8 cellular contexts compared by ENCODE assay signal in the genomic region with DNA sequence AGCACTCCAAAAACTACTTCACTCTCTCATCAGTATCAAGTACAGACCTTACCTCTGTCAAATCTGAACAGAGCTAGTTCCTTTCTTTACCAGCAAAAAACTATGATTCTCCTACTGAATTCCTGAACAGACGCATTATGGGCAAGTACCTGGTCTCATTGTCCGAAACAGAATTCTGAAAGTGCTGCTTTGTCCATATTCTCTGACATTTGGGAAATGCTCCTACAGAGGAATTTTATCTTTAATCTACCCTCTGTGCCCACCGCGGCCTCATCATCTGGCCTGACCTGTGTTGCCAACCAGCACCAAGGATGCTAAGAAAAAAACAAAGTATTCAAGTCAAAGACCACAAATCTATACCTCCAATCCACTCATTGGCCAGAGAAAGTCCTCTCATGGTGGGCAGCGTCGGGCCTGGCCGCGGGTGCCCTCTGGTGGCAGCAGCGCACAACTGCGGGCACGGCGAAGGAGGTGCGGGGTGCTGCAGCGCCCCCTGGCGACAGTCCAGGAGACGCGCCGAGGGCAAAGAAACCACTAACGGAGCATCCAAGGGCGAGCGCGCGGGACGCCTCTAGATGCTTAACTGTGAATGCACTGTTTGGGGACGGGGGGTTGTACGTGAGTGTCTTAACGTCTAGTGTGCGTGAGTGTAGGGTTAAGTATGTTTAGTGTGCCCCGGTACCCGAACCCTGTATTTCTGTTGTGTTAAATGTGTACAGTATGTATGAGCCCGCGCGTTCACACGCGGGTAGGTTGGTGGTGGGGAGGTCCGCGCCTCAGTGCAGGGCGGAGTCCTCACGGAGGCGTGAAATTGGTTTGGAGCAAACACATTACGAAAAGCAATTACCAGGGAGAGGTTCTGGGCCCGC. TPM values are rescaled to one million over a fixed set of nuclear protein-coding genes. Genes with fewer than 3 reads are reported as not detected.
DNase-seq lines count a peak whose midpoint lies in the region; ATAC-seq, FAIRE-seq and TF ChIP-seq lines count a peak whose summit lies in the region.

No MANE protein-coding gene starts in this region.

- ATAC-seq in A549 (peak; percentile 54 to 80), HG03095 (IDR thresholded peaks at IDR 0.05; ENCODE audit: unreplicated experiment) (peak; percentile 69)

- H3K4me2 ChIP-seq in A549, result 0 out of 3 replicates have a peak overlapping the region, but pooled peaks have one; percentile 11

- peaks cover 9% of the 10 kb centered on the region for H3K4me1 Mint-ChIP-seq in activated CD4-positive, alpha-beta memory T cell treated with anti-CD3 and anti-CD28 coated beads for 36 hours (ENCODE audit: low read depth)
- H3K4me1 Mint-ChIP-seq in mesothelial cell of epicardium, result peaks cover 2% of the 10 kb centered on the region

- no peak for TF ChIP-seq POLR2A in A549 (IDR thresholded peaks at IDR 0.05; ENCODE audit: low read length)

- H3K36me3 Mint-ChIP-seq in activated CD4-positive, alpha-beta memory T cell treated with anti-CD3 and anti-CD28 coated beads for 36 hours, result no peaks in the 10 kb centered on the region
- H3K36me3 Mint-ChIP-seq in mesothelial cell of epicardium, result no peaks in the 10 kb centered on the region

- no peaks in the 10 kb centered on the region for H3K9me3 Mint-ChIP-seq in activated CD4-positive, alpha-beta memory T cell treated with anti-CD3 and anti-CD28 coated beads for 36 hours
- H3K9me3 Mint-ChIP-seq in mesothelial cell of epicardium, result no peaks in the 10 kb centered on the region

- H3K27ac Mint-ChIP-seq in activated CD4-positive, alpha-beta memory T cell treated with anti-CD3 and anti-CD28 coated beads for 36 hours, result no peak overlapping the region
- no peak overlapping the region for H3K27ac Mint-ChIP-seq in mesothelial cell of epicardium

- H3K9me3 ChIP-seq in A549, result no peaks in the 10 kb centered on the region

- H3K4me3 Mint-ChIP-seq in activated CD4-positive, alpha-beta memory T cell treated with anti-CD3 and anti-CD28 coated beads for 36 hours, result no peak overlapping the region
- H3K4me3 Mint-ChIP-seq in mesothelial cell of epicardium, result no peak overlapping the region

- DNase-seq in A549 (ENCODE audit: low read depth in 1 of 2, low spot score in 1 of 2), result peak; percentile 61 to 77
- peak; percentile 94 for DNase-seq in GM13977 (ENCODE audit: low spot score)
- DNase-seq in NCI-H774 (lab: John Stamatoyannopoulos, UW), result peak; percentile 38
- DNase-seq in activated CD4-positive, alpha-beta memory T cell treated with anti-CD3 and anti-CD28 coated beads for 36 hours, result peak; percentile 85
- peak; percentile 76 for DNase-seq in effector CD4-positive, alpha-beta T cell
- DNase-seq in mesothelial cell of epicardium (ENCODE audit: low spot score in 2 of 2, unreplicated experiment in 2 of 2), result peak; percentile 69 to 90
- peak; percentile 72 for DNase-seq in stimulated activated CD8-positive, alpha-beta memory T cell treated with anti-CD3 and anti-CD28 coated beads, Interleukin-2, amount 100 ng/mL, for 48 hours (ENCODE audit: low read depth in 2 of 2)

- H3K4me1 ChIP-seq in A549, result no peaks in the 10 kb centered on the region

- WGBS in A549 (ENCODE audit: missing lambda C conversion rate), result 19% methylated on average over 42 of the region's 42 CpGs

- no peak overlapping the region for H3K4me3 ChIP-seq in A549

- TF ChIP-seq EP300 in A549 (IDR thresholded peaks at IDR 0.05), result no peak

- CTCF ChIA-PET in A549 (lab: Yijun Ruan, JAX), result interaction anchor here (0.5 to 1.3 kb wide), 28 partner anchors 9 to 387 kb away, joined by 3 to 20 read pairs (median 4); partner anchors contain the start of gene ASB10
- CTCF ChIA-PET in activated CD4-positive, alpha-beta memory T cell treated with anti-CD3 and anti-CD28 coated beads for 36 hours (lab: Charles Lee), result interaction anchor here (0.6 to 2.8 kb wide), 11 partner anchors 10 to 144 kb away, joined by 3 to 10 read pairs (median 4); no protein-coding TSS in a partner anchor

- H3K27me3 Mint-ChIP-seq in activated CD4-positive, alpha-beta memory T cell treated with anti-CD3 and anti-CD28 coated beads for 36 hours, result peaks cover 44% of the 10 kb centered on the region
- peaks cover 87% of the 10 kb centered on the region for H3K27me3 Mint-ChIP-seq in mesothelial cell of epicardium (ENCODE audit: low read depth)

- peak; percentile 88 to 90 for TF ChIP-seq RAD21 in A549 (conservative IDR thresholded peaks at IDR 0.05 in 1 of 2, IDR thresholded peaks at IDR 0.05 in 1 of 2)

- intact Hi-C loops in activated CD4-positive, alpha-beta memory T cell treated with anti-CD3 and anti-CD28 coated beads for 36 hours (cut with micrococcal nuclease), result loop anchor here (1.0 to 2.0 kb wide), 4 partner anchors 48 to 130 kb away; partner anchors contain the start of gene CHPF2

- TF ChIP-seq CTCF in A549 (IDR thresholded peaks at IDR 0.05) (peak; percentile 100), GM13977 (IDR thresholded peaks at IDR 0.05; ENCODE audit: extremely low read depth, insufficient read depth, missing control alignments) (peak; percentile 100), mesothelial cell of epicardium (IDR thresholded peaks at IDR 0.05; ENCODE audit: unreplicated experiment) (peak; percentile 100)

- no peak overlapping the region for H3K27ac ChIP-seq in A549

- in situ Hi-C loops in GM13977 (cut with MboI; ENCODE audit: low pct_unique_long_range_greater_than_20kb, low sequenced_read_pairs, unreplicated experiment), result no loop called here

- POLR2A ChIA-PET in A549 (lab: Yijun Ruan, JAX), result no interaction called here
- POLR2A ChIA-PET in activated CD4-positive, alpha-beta memory T cell treated with anti-CD3 and anti-CD28 coated beads for 36 hours (lab: Charles Lee), result no interaction called here

- FAIRE-seq in A549 (lab: Jason Lieb, UNC), result no peak

TF ChIP-seq in A549, 52 proteins besides CTCF, POLR2A, EP300 and RAD21 (continues in another document):
- TF ChIP-seq ZNF302 (CRISPR knock-in tag; IDR thresholded peaks at IDR 0.05), result no peak
- TF ChIP-seq NFE2L2 (conservative IDR thresholded peaks at IDR 0.05; ENCODE audit: low read length), result no peak
- 0 out of 2 replicates have a peak, but pooled peaks have one; percentile 45 for TF ChIP-seq TFCP2L1 (CRISPR knock-in tag; IDR thresholded peaks at IDR 0.05)
- no peak for TF ChIP-seq ESRRA (IDR thresholded peaks at IDR 0.05; ENCODE audit: borderline replicate concordance, low read length)
- TF ChIP-seq, protein P1, sequence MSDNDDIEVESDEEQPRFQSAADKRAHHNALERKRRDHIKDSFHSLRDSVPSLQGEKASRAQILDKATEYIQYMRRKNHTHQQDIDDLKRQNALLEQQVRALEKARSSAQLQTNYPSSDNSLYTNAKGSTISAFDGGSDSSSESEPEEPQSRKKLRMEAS (IDR thresholded peaks at IDR 0.05), result peak; percentile 66; the same call in 1 of the 2 replicates

RNA-seq across cellular contexts. Expression of gene GBX1, which starts 5.0 kb away (rescaled TPM):
- polyA plus RNA-seq in A549 (2011; rRNA removed), result not detected in 2 replicates
- polyA plus RNA-seq in A549 (2012; cell fraction: cytosol; rRNA removed), result not detected in 2 replicates
- 0.12 TPM in 1 of 2 replicates, not detected in the other for polyA plus RNA-seq in A549 (2012; cell fraction: nucleus; rRNA removed)
- polyA plus RNA-seq in A549 (2017; fragmentation: RNase III; extraction: RNeasy Plus Mini Kit Qiagen cat#74134 plus additional on column Dnase treatment), result not detected in 3 replicates
- not detected in 2 replicates for polyA minus RNA-seq in A549 (2011; rRNA and poly(A)+ RNA removed)
- not detected for total RNA-seq in activated CD4-positive, alpha-beta memory T cell treated with anti-CD3 and anti-CD28 coated beads for 36 hours
- 0.20 TPM in 1 of 3 replicates, not detected in the others for total RNA-seq in mesothelial cell of epicardium

RNA-seq across cellular contexts. Expression of gene ASB10, which starts 14.5 kb away (rescaled TPM):
- polyA plus RNA-seq in A549 (2011; rRNA removed) (not detected in 2 replicates), A549 (2017; fragmentation: RNase III; extraction: RNeasy Plus Mini Kit Qiagen cat#74134 plus additional on column Dnase treatment) (not detected in 3 replicates)
- polyA plus RNA-seq in A549 (2012; cell fraction: cytosol; rRNA removed), result not detected in 2 replicates
- polyA plus RNA-seq in A549 (2012; cell fraction: nucleus; rRNA removed), result not detected in 2 replicates
- polyA minus RNA-seq in A549 (2011; rRNA and poly(A)+ RNA removed), result not detected in 2 replicates
- total RNA-seq in activated CD4-positive, alpha-beta memory T cell treated with anti-CD3 and anti-CD28 coated beads for 36 hours, result not detected
- not detected in 3 replicates for total RNA-seq in mesothelial cell of epicardium

RNA-seq across cellular contexts. Expression of gene H2BK1, which starts 37.8 kb away (rescaled TPM):
- polyA plus RNA-seq in A549 (2011; rRNA removed) (not detected in 2 replicates), A549 (2017; fragmentation: RNase III; extraction: RNeasy Plus Mini Kit Qiagen cat#74134 plus additional on column Dnase treatment) (not detected in 3 replicates)
- polyA plus RNA-seq in A549 (2012; cell fraction: cytosol; rRNA removed), result not detected in 2 replicates
- polyA plus RNA-seq in A549 (2012; cell fraction: nucleus; rRNA removed), result not detected in 2 replicates
- not detected in 2 replicates for polyA minus RNA-seq in A549 (2011; rRNA and poly(A)+ RNA removed)
- not detected for total RNA-seq in activated CD4-positive, alpha-beta memory T cell treated with anti-CD3 and anti-CD28 coated beads for 36 hours
- not detected in 3 replicates for total RNA-seq in mesothelial cell of epicardium

RNA-seq across cellular contexts. Expression of gene ABCF2, which starts 54.5 kb away (rescaled TPM):
- polyA plus RNA-seq in A549 (2011; rRNA removed) (47.8 and 53.8 TPM in 2 replicates), A549 (2017; fragmentation: RNase III; extraction: RNeasy Plus Mini Kit Qiagen cat#74134 plus additional on column Dnase treatment) (69.1 to 76.3 TPM (median 70.9 TPM) in 3 replicates)
- polyA plus RNA-seq in A549 (2012; cell fraction: cytosol; rRNA removed), result 59.3 and 63.3 TPM in 2 replicates
- polyA plus RNA-seq in A549 (2012; cell fraction: nucleus; rRNA removed), result 70.5 and 71.8 TPM in 2 replicates
- 61.8 and 67.2 TPM in 2 replicates for polyA minus RNA-seq in A549 (2011; rRNA and poly(A)+ RNA removed)
- 10 to 100 TPM; 41.1 to 41.2 TPM for total RNA-seq in activated CD4-positive, alpha-beta memory T cell treated with anti-CD3 and anti-CD28 coated beads for 36 hours
- total RNA-seq in mesothelial cell of epicardium, result 44.9 to 46.2 TPM (median 45.6 TPM) in 3 replicates

RNA-seq across cellular contexts. Expression of gene CHPF2, which starts 59.8 kb away (rescaled TPM):
- polyA plus RNA-seq in A549 (2011; rRNA removed), result 14.9 and 17.2 TPM in 2 replicates
- polyA plus RNA-seq in A549 (2012; cell fraction: cytosol; rRNA removed), result 22.6 and 34.6 TPM in 2 replicates
- polyA plus RNA-seq in A549 (2012; cell fraction: nucleus; rRNA removed), result 62.9 and 75.7 TPM in 2 replicates
- polyA plus RNA-seq in A549 (2017; fragmentation: RNase III; extraction: RNeasy Plus Mini Kit Qiagen cat#74134 plus additional on column Dnase treatment), result 24.7 to 29.6 TPM (median 28.0 TPM) in 3 replicates
- 16.7 and 27.0 TPM in 2 replicates for polyA minus RNA-seq in A549 (2011; rRNA and poly(A)+ RNA removed)
- total RNA-seq in activated CD4-positive, alpha-beta memory T cell treated with anti-CD3 and anti-CD28 coated beads for 36 hours, result 10 to 100 TPM; 33.6 to 34.2 TPM
- total RNA-seq in mesothelial cell of epicardium, result 55.1 to 56.5 TPM (median 56.2 TPM) in 3 replicates

Comparison
In these comparisons a context has a peak if more than half of its experiments do, and no peak if none do; other contexts are left out.
1. DNase-seq: peak in every context shown above with its lines; median percentile 94 in GM13977; 85 in activated CD4-positive, alpha-beta memory T cell treated with anti-CD3 and anti-CD28 coated beads for 36 hours; 80 in mesothelial cell of epicardium; 76 in effector CD4-positive, alpha-beta T cell; 72 in stimulated activated CD8-positive, alpha-beta memory T cell treated with anti-CD3 and anti-CD28 coated beads, Interleukin-2, amount 100 ng/mL, for 48 hours; 69 in A549; 38 in NCI-H774.